ENCODE assay signal across 27 cellular contexts in genomic region chr11:62181097-62181496, GRCh38. TPM values are rescaled to one million over a fixed set of nuclear protein-coding genes. Genes with fewer than 3 reads are reported as not detected.
A peak's percentile ranks its signal among the peaks of the same experiment; 100 is the strongest.
DNase-seq lines count a peak whose midpoint lies in the region; ATAC-seq, FAIRE-seq and TF ChIP-seq lines count a peak whose summit lies in the region.
"Had no signal": no experiment of that assay in that cellular context is flagged by ENCODE, and none has a peak within 500 bp of the region (broad histone marks: within the 10 kb centered on the region; RNA-seq: fewer than 3 reads in every experiment).

No MANE protein-coding gene starts in this region.

- H3K36me3 ChIP-seq in KMS-11 (ENCODE audit: insufficient read depth), result no peaks in the 10 kb centered on the region
- no peaks in the 10 kb centered on the region for H3K36me3 ChIP-seq in K562 (ENCODE audit: control insufficient read depth, insufficient read depth, low read length)
- no peaks in the 10 kb centered on the region for H3K36me3 ChIP-seq in pancreas
- H3K36me3 ChIP-seq: BE2C, BLaER1 had no signal

- H3K9ac ChIP-seq in KMS-11, result no peak overlapping the region
- no peak overlapping the region for H3K9ac ChIP-seq in K562 (ENCODE audit: insufficient read depth in 1 of 2, low read depth in 2 of 2, low read length in 2 of 2)
- H3K9ac ChIP-seq: BLaER1 had no signal

- no peak for TF ChIP-seq EP300 in K562 (IDR thresholded peaks at IDR 0.05; ENCODE audit: low read length)

- TF ChIP-seq POLR2A in GM12891 (IDR thresholded peaks at IDR 0.05; ENCODE audit: low read depth, low read length), result no peak
- TF ChIP-seq POLR2A in K562 (conservative IDR thresholded peaks at IDR 0.05), result no peak

- BruUV-seq in K562 (replicated peaks; lab: Mats Ljungman, UMichigan), result no TSS peak

- intact Hi-C loops in K562 (cut with micrococcal nuclease) (no loop called here), pancreas (cut with DNase I) (no loop called here)

- WGBS in K562 (ENCODE audit: insufficient coverage, low coverage, missing lambda C conversion rate), result 0% methylated on average over 2 of the region's 2 CpGs
- WGBS in pancreas, 2 donors, result 77 to 90% methylated on average over 2 of the region's 2 CpGs

- ATAC-seq in K562, result no peak
- no peak for ATAC-seq in pancreas

- H2AFZ ChIP-seq in KMS-11 (ENCODE audit: low read depth), result no peak overlapping the region
- H2AFZ ChIP-seq in K562 (ENCODE audit: low read depth, low read length), result no peak overlapping the region

- POLR2A ChIA-PET in K562 (lab: Yijun Ruan, JAX), result no interaction called here

- no peak for FAIRE-seq in GM12891 (lab: Jason Lieb, UNC)
- FAIRE-seq in K562 (lab: Jason Lieb, UNC), result no peak
- FAIRE-seq in pancreas (lab: Jason Lieb, UNC), result no peak
- FAIRE-seq: A204.1 had no signal

- TF ChIP-seq CTCF in KMS-11 (conservative IDR thresholded peaks at IDR 0.05; ENCODE audit: low read depth, low read length) (no peak), K562 (IDR thresholded peaks at IDR 0.05 in 2 of 3, conservative IDR thresholded peaks at IDR 0.05 in 1 of 3; ENCODE audit: insufficient read depth in 2 of 3, low read depth in 1 of 3, low read length in 3 of 3) (no peak), pancreas (IDR thresholded peaks at IDR 0.05) (no peak)

- H3K4me3 ChIP-seq in KMS-11 (IDR thresholded peaks at IDR 0.05; ENCODE audit: insufficient read depth, low read depth, low read length) (no peak overlapping the region), K562 (no peak overlapping the region), pancreas (no peak overlapping the region)
- H3K4me3 ChIP-seq: BLaER1 had no signal

- no peak for DNase-seq in GM12891 (ENCODE audit: insufficient read length, low spot score)
- DNase-seq in K562 (ENCODE audit: extremely low read depth in 1 of 4, low spot score in 3 of 4), result no peak
- no peak for DNase-seq in pancreas
- no peak for DNase-seq in activated effector memory CD4-positive, alpha-beta T cell treated with anti-CD3 and anti-CD28 coated beads, Interleukin-2, amount 50 U/mL, for 16 hours
- DNase-seq: 8988T; ACHN; BE2C; C1 segment of cervical spinal cord; CD4-positive, alpha-beta memory T cell; CD4-positive, CD25-positive, alpha-beta regulatory T cell; CD8-positive, alpha-beta memory T cell; COR-L47; DMS 273 treated with DMSO at 0.1 percent for 48 hours; DMS153; DMS53; DMS79; DND-41; EL; GDM1 had no signal

- CTCF ChIA-PET in K562 (lab: Yijun Ruan, JAX; ENCODE audit: low intra/inter-chr PET ratio), result no interaction called here

- H3K27me3 ChIP-seq in KMS-11 (ENCODE audit: insufficient read depth, low read depth), result no peaks in the 10 kb centered on the region
- H3K27me3 ChIP-seq in K562 (ENCODE audit: control insufficient read depth in 2 of 2, insufficient read depth in 2 of 2, low read length in 2 of 2), result peaks cover 10 to 12% of the 10 kb centered on the region in 2 experiments; a peak in 4 of 5 replicates
- peaks cover 0 to 6% (median 0%) of the 10 kb centered on the region in 4 donors for H3K27me3 ChIP-seq in pancreas
- H3K27me3 ChIP-seq: BE2C, BLaER1 had no signal

- H3K9me3 ChIP-seq in K562 (replicated peaks; ENCODE audit: control insufficient read depth, insufficient read depth, low read depth, low read length) (no peaks in the 10 kb centered on the region), pancreas (no peaks in the 10 kb centered on the region)
- H3K9me3 ChIP-seq: BE2C, BLaER1 had no signal

- H3K27ac ChIP-seq in KMS-11 (no peak overlapping the region; the same call in 1 of the 2 replicates), K562 (ENCODE audit: extremely low read depth, low read depth, low read length) (no peak overlapping the region), pancreas (no peak overlapping the region)
- H3K27ac ChIP-seq: BLaER1 had no signal

- H4K20me1 ChIP-seq in KMS-11 (ENCODE audit: insufficient read depth), result no peaks in the 10 kb centered on the region
- H4K20me1 ChIP-seq in K562 (replicated peaks; ENCODE audit: control insufficient read depth, insufficient read depth, low read length), result no peaks in the 10 kb centered on the region
- H4K20me1 ChIP-seq: BLaER1 had no signal

- in situ Hi-C loops in K562 (cut with MboI), result no loop called here

- H3K9me1 ChIP-seq in K562 (ENCODE audit: control insufficient read depth, insufficient read depth, low read length), result no peaks in the 10 kb centered on the region

- peak overlapping the region; percentile 96; the same call in 1 of the 2 replicates for H3K4me2 ChIP-seq in KMS-11
- H3K4me2 ChIP-seq in K562 (ENCODE audit: insufficient read depth, low read length), result no peak overlapping the region
- H3K4me2 ChIP-seq: BLaER1 had no signal

- no peaks in the 10 kb centered on the region for H3K79me2 ChIP-seq in KMS-11 (ENCODE audit: insufficient read depth, low read depth)
- no peaks in the 10 kb centered on the region for H3K79me2 ChIP-seq in K562 (ENCODE audit: control insufficient read depth, insufficient read depth, low read length)

- H3K4me1 ChIP-seq in KMS-11 (ENCODE audit: low read depth, poor library complexity, severe bottlenecking) (peaks cover 37% of the 10 kb centered on the region), K562 (replicated peaks in 1 of 2; ENCODE audit: control insufficient read depth in 2 of 2, insufficient read depth in 2 of 2, low read length in 2 of 2) (no peaks in the 10 kb centered on the region), pancreas (no peaks in the 10 kb centered on the region)
- H3K4me1 ChIP-seq: BE2C, BLaER1 had no signal

- TF ChIP-seq RAD21 in K562 (CRISPR knock-in tag; conservative IDR thresholded peaks at IDR 0.05 in 1 of 2, IDR thresholded peaks at IDR 0.05 in 1 of 2), result no peak

RNA-seq across cellular contexts. Expression of gene SCGB1D1, which starts 8.9 kb away (rescaled TPM):
- not detected for polyA plus RNA-seq in GM12891 (2012; ENCODE audit: low read depth, missing spikeins)
- total RNA-seq in K562 (2011; cell fraction: chromatin; rRNA removed; ENCODE audit: low replicate concordance), result not detected in 2 replicates
- total RNA-seq in K562 (2011; cell fraction: nucleolus; rRNA removed), result not detected in 2 replicates
- total RNA-seq in K562 (2011; cell fraction: nucleoplasm; rRNA removed), result not detected in 2 replicates
- total RNA-seq in K562 (2014; rRNA removed) (not detected in 2 replicates), K562 (2014; rRNA removed; fragmentation: Illumina TruSeq; extraction: Trizol) (not detected in 2 replicates), K562 (2015; rRNA removed; fragmentation: Illumina TruSeq; extraction: Trizol) (not detected in 2 replicates), K562 (2021) (not detected in 2 replicates), pancreas (not detected)
- polyA plus RNA-seq in K562 (2011; rRNA removed) (not detected in 2 replicates), K562 (2014; fragmentation: Illumina TruSeq; extraction: Trizol) (not detected in 2 replicates), K562 (2014; fragmentation: Nextera tagmentation; extraction: Ambion mirVana) (not detected), K562 (2014; rRNA removed) (not detected in 2 replicates), pancreas (not detected)
- polyA plus RNA-seq in K562 (2011; cell fraction: cytosol; rRNA removed), result not detected in 2 replicates
- not detected in 2 replicates for polyA plus RNA-seq in K562 (2011; cell fraction: nucleus; rRNA removed)
- not detected in 2 replicates for polyA plus RNA-seq in K562 (2012)
- polyA minus RNA-seq in K562 (2011; rRNA and poly(A)+ RNA removed), result not detected in 2 replicates
- polyA minus RNA-seq in K562 (2011; cell fraction: cytosol; rRNA and poly(A)+ RNA removed), result not detected in 2 replicates
- polyA minus RNA-seq in K562 (2011; cell fraction: nucleus; rRNA and poly(A)+ RNA removed), result not detected in 2 replicates
- total RNA-seq: A673; CD4-positive, alpha-beta memory T cell; CD4-positive, CD25-positive, alpha-beta regulatory T cell; CD8-positive, alpha-beta memory T cell; Daoy; G401 had no signal
- polyA plus RNA-seq: AG04450; CD14-positive monocyte; CD4-positive, alpha-beta memory T cell; CD4-positive, CD25-positive, alpha-beta regulatory T cell; CD8-positive, alpha-beta memory T cell had no signal

RNA-seq across cellular contexts. Expression of gene SCGB2A1, which starts 27.4 kb away (rescaled TPM):
- not detected for polyA plus RNA-seq in GM12891 (2012; ENCODE audit: low read depth, missing spikeins)
- total RNA-seq in K562 (2011; cell fraction: chromatin; rRNA removed; ENCODE audit: low replicate concordance), result not detected in 2 replicates
- total RNA-seq in K562 (2011; cell fraction: nucleolus; rRNA removed), result not detected in 2 replicates
- not detected in 2 replicates for total RNA-seq in K562 (2011; cell fraction: nucleoplasm; rRNA removed)
- total RNA-seq in K562 (2014; rRNA removed) (not detected in 2 replicates), K562 (2014; rRNA removed; fragmentation: Illumina TruSeq; extraction: Trizol) (not detected in 2 replicates), K562 (2015; rRNA removed; fragmentation: Illumina TruSeq; extraction: Trizol) (not detected in 2 replicates), K562 (2021) (not detected in 2 replicates), pancreas (1 to 10 TPM; 1.4 to 5.3 (median 2.4) TPM)
- polyA plus RNA-seq in K562 (2011; rRNA removed) (not detected in 2 replicates), K562 (2014; fragmentation: Illumina TruSeq; extraction: Trizol) (not detected in 2 replicates), K562 (2014; fragmentation: Nextera tagmentation; extraction: Ambion mirVana) (not detected), K562 (2014; rRNA removed) (not detected in 2 replicates), pancreas (100 to 1,000 TPM in 1 of 2 donors, 10 to 100 TPM in 1; 13.8 to 101 TPM)
- not detected in 2 replicates for polyA plus RNA-seq in K562 (2011; cell fraction: cytosol; rRNA removed)
- not detected in 2 replicates for polyA plus RNA-seq in K562 (2011; cell fraction: nucleus; rRNA removed)
- not detected in 2 replicates for polyA plus RNA-seq in K562 (2012)
- not detected in 2 replicates for polyA minus RNA-seq in K562 (2011; rRNA and poly(A)+ RNA removed)
- not detected in 2 replicates for polyA minus RNA-seq in K562 (2011; cell fraction: cytosol; rRNA and poly(A)+ RNA removed)
- polyA minus RNA-seq in K562 (2011; cell fraction: nucleus; rRNA and poly(A)+ RNA removed), result not detected in 2 replicates
- total RNA-seq: A673; CD4-positive, alpha-beta memory T cell; CD4-positive, CD25-positive, alpha-beta regulatory T cell; CD8-positive, alpha-beta memory T cell; Daoy; G401 had no signal
- polyA plus RNA-seq: AG04450; CD14-positive monocyte; CD4-positive, alpha-beta memory T cell; CD4-positive, CD25-positive, alpha-beta regulatory T cell; CD8-positive, alpha-beta memory T cell had no signal

RNA-seq across cellular contexts. Expression of gene INCENP, which starts 57.3 kb away (rescaled TPM):
- polyA plus RNA-seq in GM12891 (2012; ENCODE audit: low read depth, missing spikeins), result 25.4 TPM
- total RNA-seq in K562 (2011; cell fraction: chromatin; rRNA removed; ENCODE audit: low replicate concordance), result 77.0 and 104 TPM in 2 replicates
- 49.2 and 49.6 TPM in 2 replicates for total RNA-seq in K562 (2011; cell fraction: nucleolus; rRNA removed)
- total RNA-seq in K562 (2011; cell fraction: nucleoplasm; rRNA removed), result 50.6 and 77.9 TPM in 2 replicates
- total RNA-seq in K562 (2014; rRNA removed) (51.4 and 59.4 TPM in 2 replicates), K562 (2014; rRNA removed; fragmentation: Illumina TruSeq; extraction: Trizol) (25.0 and 35.2 TPM in 2 replicates), K562 (2015; rRNA removed; fragmentation: Illumina TruSeq; extraction: Trizol) (28.2 and 29.9 TPM in 2 replicates), K562 (2021) (78.1 and 97.9 TPM in 2 replicates), pancreas (10 to 100 TPM in 2 of 6 donors, 1 to 10 TPM in 4; 6.2 to 15.0 (median 8.0) TPM)
- polyA plus RNA-seq in K562 (2011; rRNA removed) (25.2 and 37.0 TPM in 2 replicates), K562 (2014; fragmentation: Illumina TruSeq; extraction: Trizol) (40.9 and 52.0 TPM in 2 replicates), K562 (2014; fragmentation: Nextera tagmentation; extraction: Ambion mirVana) (1 to 10 TPM; 1.1 to 3.3 TPM), K562 (2014; rRNA removed) (41.9 and 46.4 TPM in 2 replicates), pancreas (1 to 10 TPM; 3.7 to 4.8 TPM)
- 28.9 and 42.0 TPM in 2 replicates for polyA plus RNA-seq in K562 (2011; cell fraction: cytosol; rRNA removed)
- polyA plus RNA-seq in K562 (2011; cell fraction: nucleus; rRNA removed), result 66.5 and 106 TPM in 2 replicates
- 39.2 and 41.6 TPM in 2 replicates for polyA plus RNA-seq in K562 (2012)
- polyA minus RNA-seq in K562 (2011; rRNA and poly(A)+ RNA removed), result 31.3 and 39.8 TPM in 2 replicates
- 62.3 and 71.7 TPM in 2 replicates for polyA minus RNA-seq in K562 (2011; cell fraction: cytosol; rRNA and poly(A)+ RNA removed)
- polyA minus RNA-seq in K562 (2011; cell fraction: nucleus; rRNA and poly(A)+ RNA removed), result 29.8 and 46.9 TPM in 2 replicates
